In genomic region chr2:43228341-43228751, GRCh38 we compare ENCODE assay signal across 8 cellular contexts. TPM values are rescaled to one million over a fixed set of nuclear protein-coding genes. Genes with fewer than 3 reads are reported as not detected.
DNase-seq lines count a peak whose midpoint lies in the region; ATAC-seq and TF ChIP-seq lines count a peak whose summit lies in the region.

No MANE protein-coding gene starts in this region.

- ATAC-seq in natural killer cell treated with Interleukin-12 subunit alpha and Interleukin-12 subunit beta and Interleukin-15 and Interleukin-18, amount 100 ng/mL, for 72 hours: no peak
- ATAC-seq in HG02763 (IDR thresholded peaks at IDR 0.05; ENCODE audit: unreplicated experiment): no peak

- CTCF ChIA-PET in AG04450 (lab: Charles Lee): interaction anchor here (0.6 to 4.1 kb wide), 34 partner anchors 11 to 402 kb away, joined by 3 to 104 read pairs (median 9); no protein-coding TSS in a partner anchor

- no peaks in the 10 kb centered on the region for H3K27me3 ChIP-seq in AG04450 (ENCODE audit: control insufficient read depth, insufficient read depth, low read length)

- H3K4me1 Mint-ChIP-seq in chondrocyte (ENCODE audit: low read depth): peaks cover 29% of the 10 kb centered on the region
- H3K4me1 Mint-ChIP-seq in natural killer cell treated with Interleukin-12 subunit alpha and Interleukin-12 subunit beta and Interleukin-15 and Interleukin-18, amount 100 ng/mL, for 72 hours (ENCODE audit: low read depth in 2 of 2): peaks cover 34 to 35% of the 10 kb centered on the region in 2 donors

- no peaks in the 10 kb centered on the region for H3K9me3 Mint-ChIP-seq in chondrocyte (ENCODE audit: low read depth)
- H3K9me3 Mint-ChIP-seq in natural killer cell treated with Interleukin-12 subunit alpha and Interleukin-12 subunit beta and Interleukin-15 and Interleukin-18, amount 100 ng/mL, for 72 hours: no peaks in the 10 kb centered on the region

- POLR2A ChIA-PET in AG04450 (lab: Yijun Ruan, JAX): interaction anchor here (1.1 to 2.2 kb wide), 3 partner anchors 187 to 418 kb away, joined by 3 to 14 read pairs (median 10); no protein-coding TSS in a partner anchor

- TF ChIP-seq CTCF in AG04450 (IDR thresholded peaks at IDR 0.05; ENCODE audit: low read depth, low read length): no peak
- no peak for TF ChIP-seq CTCF in chondrocyte (IDR thresholded peaks at IDR 0.05)

- DNase-seq in AG04450 (ENCODE audit: low read depth, low spot score) (no peak), LHCN-M2 (ENCODE audit: low read depth) (peak; percentile 9), chondrocyte (ENCODE audit: low spot score) (no peak), midbrain (lab: John Stamatoyannopoulos, UW) (no peak), GM19240 (ENCODE audit: insufficient read length, low spot score) (no peak), NCI-H146 treated with DMSO at 0.1 percent for 48 hours (lab: John Stamatoyannopoulos, UW; ENCODE audit: unreplicated experiment) (no peak)
- DNase-seq in natural killer cell treated with Interleukin-12 subunit alpha and Interleukin-12 subunit beta and Interleukin-15 and Interleukin-18, amount 100 ng/mL, for 72 hours (ENCODE audit: low spot score): peak; percentile 32

- peak overlapping the region; percentile 82 for H3K27ac Mint-ChIP-seq in chondrocyte (ENCODE audit: unreplicated experiment)
- peak overlapping the region in 1 of 2 donors; percentile 72 for H3K27ac Mint-ChIP-seq in natural killer cell treated with Interleukin-12 subunit alpha and Interleukin-12 subunit beta and Interleukin-15 and Interleukin-18, amount 100 ng/mL, for 72 hours

- no peaks in the 10 kb centered on the region for H3K27me3 Mint-ChIP-seq in chondrocyte (ENCODE audit: low read depth)
- no peaks in the 10 kb centered on the region for H3K27me3 Mint-ChIP-seq in natural killer cell treated with Interleukin-12 subunit alpha and Interleukin-12 subunit beta and Interleukin-15 and Interleukin-18, amount 100 ng/mL, for 72 hours

- H3K4me3 ChIP-seq in AG04450 (ENCODE audit: low read depth, low read length): no peak overlapping the region

- peaks cover 15% of the 10 kb centered on the region for H3K36me3 Mint-ChIP-seq in chondrocyte (ENCODE audit: low read depth)
- peaks cover 10% of the 10 kb centered on the region for H3K36me3 Mint-ChIP-seq in natural killer cell treated with Interleukin-12 subunit alpha and Interleukin-12 subunit beta and Interleukin-15 and Interleukin-18, amount 100 ng/mL, for 72 hours

- H3K27ac ChIP-seq in AG04450 (ENCODE audit: low read depth, low read length): peak overlapping the region; percentile 31

- H3K9me3 ChIP-seq in AG04450 (ENCODE audit: control insufficient read depth, insufficient read depth, low read length): no peaks in the 10 kb centered on the region; the same call in 1 of the 2 replicates

- no peak overlapping the region for H3K4me3 Mint-ChIP-seq in chondrocyte (ENCODE audit: unreplicated experiment)
- H3K4me3 Mint-ChIP-seq in natural killer cell treated with Interleukin-12 subunit alpha and Interleukin-12 subunit beta and Interleukin-15 and Interleukin-18, amount 100 ng/mL, for 72 hours: peak overlapping the region; percentile 84

RNA-seq across cellular contexts. Expression of gene ZFP36L2, which starts 1.9 kb away (rescaled TPM):
- 16.0 and 18.2 TPM in 2 replicates for polyA plus RNA-seq in AG04450 (2011; rRNA removed)
- 8.8 and 12.5 TPM in 2 replicates for polyA minus RNA-seq in AG04450 (2011; rRNA and poly(A)+ RNA removed)
- total RNA-seq in LHCN-M2 (2014; rRNA removed): 8.3 and 9.4 TPM in 2 replicates
- 8.4 TPM for polyA plus RNA-seq in LHCN-M2 (2012)
- 95.8 to 103 TPM (median 98.3 TPM) in 3 replicates for total RNA-seq in chondrocyte
- 10 to 100 TPM; 22.3 to 24.7 TPM for total RNA-seq in natural killer cell treated with Interleukin-12 subunit alpha and Interleukin-12 subunit beta and Interleukin-15 and Interleukin-18, amount 100 ng/mL, for 72 hours

Comparison
In these comparisons a context has a peak if more than half of its experiments do, and no peak if none do; other contexts are left out.
1. DNase-seq: peak in LHCN-M2 (single experiment) and natural killer cell treated with Interleukin-12 subunit alpha and Interleukin-12 subunit beta and Interleukin-15 and Interleukin-18, amount 100 ng/mL, for 72 hours (single experiment); none in AG04450 (single experiment), chondrocyte (single experiment), midbrain (single experiment), GM19240 (single experiment) and NCI-H146 treated with DMSO at 0.1 percent for 48 hours (single experiment).